8 cellular contexts compared by ENCODE assay signal in genomic region chr14:77707355-77707723, GRCh38. TPM values are rescaled to one million over a fixed set of nuclear protein-coding genes. Genes with fewer than 3 reads are reported as not detected.
A peak's percentile ranks its signal among the peaks of the same experiment; 100 is the strongest.
DNase-seq lines count a peak whose midpoint lies in the region; ATAC-seq and TF ChIP-seq lines count a peak whose summit lies in the region.

No MANE protein-coding gene starts in this region.

- H3K9me2 ChIP-seq in hepatocyte (replicated peaks; ENCODE audit: insufficient read depth): no peaks in the 10 kb centered on the region

- H3K79me2 ChIP-seq in hepatocyte: peaks cover 79% of the 10 kb centered on the region

- H2AFZ ChIP-seq in hepatocyte: peak overlapping the region; percentile 95

- TF ChIP-seq CTCF in astrocyte of the cerebellum (IDR thresholded peaks at IDR 0.05; ENCODE audit: low read depth, low read length, missing control alignments): peak; percentile 52
- TF ChIP-seq CTCF in hepatocyte (IDR thresholded peaks at IDR 0.05; ENCODE audit: poor library complexity): peak; percentile 52

- peak overlapping the region; percentile 96 for H3K4me3 ChIP-seq in CD4-positive, CD25-positive, alpha-beta regulatory T cell (ENCODE audit: low read depth, low read length)
- peak overlapping the region; percentile 84 for H3K4me3 ChIP-seq in astrocyte of the cerebellum (ENCODE audit: low read depth, low read length)
- peak overlapping the region; percentile 97 for H3K4me3 ChIP-seq in hepatocyte

- H3K4me1 ChIP-seq in CD4-positive, CD25-positive, alpha-beta regulatory T cell (ENCODE audit: control insufficient read depth, insufficient read depth, low read length, poor library complexity, severe bottlenecking): peaks cover 36% of the 10 kb centered on the region
- peaks cover 18% of the 10 kb centered on the region for H3K4me1 ChIP-seq in hepatocyte (ENCODE audit: insufficient read depth)

- H3K9me3 Mint-ChIP-seq in CD4-positive, CD25-positive, alpha-beta regulatory T cell: no peaks in the 10 kb centered on the region

- under 1% methylated on average over 14 of the region's 14 CpGs for WGBS in hepatocyte (ENCODE audit: low lambda C conversion rate, missing lambda C conversion rate)

- no peaks in the 10 kb centered on the region for H3K27me3 ChIP-seq in CD4-positive, CD25-positive, alpha-beta regulatory T cell (ENCODE audit: control insufficient read depth, insufficient read depth, low read length)
- no peaks in the 10 kb centered on the region for H3K27me3 ChIP-seq in hepatocyte

- H3K4me2 ChIP-seq in hepatocyte: peak overlapping the region; percentile 95

- peak overlapping the region; percentile 73 for H3K27ac ChIP-seq in CD4-positive, CD25-positive, alpha-beta regulatory T cell (ENCODE audit: insufficient read depth, low read length, poor library complexity, severe bottlenecking)
- peak overlapping the region; percentile 70 for H3K27ac ChIP-seq in hepatocyte

- intact Hi-C loops in posterior vena cava (cut with DNase I): no loop called here

- peak overlapping the region; percentile 91 to 99 (median 91) for H3K27ac Mint-ChIP-seq in CD4-positive, CD25-positive, alpha-beta regulatory T cell

- DNase-seq in CD4-positive, CD25-positive, alpha-beta regulatory T cell: peak in 1 of 3 donors; percentile 40
- DNase-seq in NCI-H2171 (lab: John Stamatoyannopoulos, UW) (peak; percentile 12), astrocyte of the cerebellum (ENCODE audit: low read depth) (peak; percentile 11), hepatocyte (ENCODE audit: low spot score) (peak; percentile 60), renal cortical epithelial cell (ENCODE audit: low read depth) (peak; percentile 44), posterior vena cava (ENCODE audit: low spot score) (no peak)

- in situ Hi-C loops in astrocyte of the cerebellum (cut with HindIII; ENCODE audit: low sequenced_read_pairs): no loop called here

- H3K36me3 ChIP-seq in CD4-positive, CD25-positive, alpha-beta regulatory T cell (ENCODE audit: control insufficient read depth, insufficient read depth, low read length): peaks cover 46% of the 10 kb centered on the region
- H3K36me3 ChIP-seq in hepatocyte (replicated peaks; ENCODE audit: insufficient read depth, low read depth): no peaks in the 10 kb centered on the region

- H3K27me3 Mint-ChIP-seq in CD4-positive, CD25-positive, alpha-beta regulatory T cell: no peaks in the 10 kb centered on the region

- ATAC-seq in CD4-positive, CD25-positive, alpha-beta regulatory T cell (ENCODE audit: low read depth in 2 of 2): peak; percentile 6 to 12
- ATAC-seq in GM18502 (IDR thresholded peaks at IDR 0.05; ENCODE audit: poor library complexity, unreplicated experiment): peak; percentile 31
- ATAC-seq in HG02943 (IDR thresholded peaks at IDR 0.05; ENCODE audit: low read depth, unreplicated experiment): peak; percentile 17

- peaks cover 17% of the 10 kb centered on the region for H4K20me1 ChIP-seq in hepatocyte (ENCODE audit: insufficient read depth, poor library complexity, severe bottlenecking)

- H3K9me3 ChIP-seq in CD4-positive, CD25-positive, alpha-beta regulatory T cell (ENCODE audit: control insufficient read depth in 2 of 2, low read length in 2 of 2): no peaks in the 10 kb centered on the region
- H3K9me3 ChIP-seq in hepatocyte (ENCODE audit: low read depth): no peaks in the 10 kb centered on the region

- H3K36me3 Mint-ChIP-seq in CD4-positive, CD25-positive, alpha-beta regulatory T cell: peaks cover 14% of the 10 kb centered on the region

- peak overlapping the region; percentile 93 to 100 (median 96) for H3K4me3 Mint-ChIP-seq in CD4-positive, CD25-positive, alpha-beta regulatory T cell

- peaks cover 27 to 57% (median 36%) of the 10 kb centered on the region in 4 donors for H3K4me1 Mint-ChIP-seq in CD4-positive, CD25-positive, alpha-beta regulatory T cell

RNA-seq across cellular contexts. Expression of gene ALKBH1, which starts 0.5 kb away (rescaled TPM):
- total RNA-seq in CD4-positive, CD25-positive, alpha-beta regulatory T cell: 9.2 TPM
- 10 to 100 TPM in 1 of 4 donors, 1 to 10 TPM in 3; 7.2 to 10.1 (median 8.9) TPM for polyA plus RNA-seq in CD4-positive, CD25-positive, alpha-beta regulatory T cell
- 9.0 and 11.8 TPM in 2 replicates for total RNA-seq in hepatocyte
- 10.1 and 13.6 TPM in 2 replicates for polyA plus RNA-seq in hepatocyte
- total RNA-seq in renal cortical epithelial cell: 9.0 and 10.0 TPM in 2 replicates
- total RNA-seq in posterior vena cava: 1 to 10 TPM; 6.7 to 8.2 TPM

RNA-seq across cellular contexts. Expression of gene SLIRP, which starts 0.6 kb away (rescaled TPM):
- 34.0 TPM for total RNA-seq in CD4-positive, CD25-positive, alpha-beta regulatory T cell
- 100 to 1,000 TPM; 286 to 330 (median 296) TPM for polyA plus RNA-seq in CD4-positive, CD25-positive, alpha-beta regulatory T cell
- total RNA-seq in hepatocyte (246 and 281 TPM in 2 replicates), renal cortical epithelial cell (75.3 and 279 TPM in 2 replicates), posterior vena cava (10 to 100 TPM; 87.4 to 89.7 TPM)
- polyA plus RNA-seq in hepatocyte: 411 and 425 TPM in 2 replicates

RNA-seq across cellular contexts. Expression of gene SNW1, which starts 53.6 kb away (rescaled TPM):
- total RNA-seq in CD4-positive, CD25-positive, alpha-beta regulatory T cell: 102 TPM
- polyA plus RNA-seq in CD4-positive, CD25-positive, alpha-beta regulatory T cell: 10 to 100 TPM; 77.9 to 96.5 (median 81.2) TPM
- total RNA-seq in hepatocyte (54.0 and 57.0 TPM in 2 replicates), renal cortical epithelial cell (57.0 and 58.7 TPM in 2 replicates), posterior vena cava (10 to 100 TPM; 52.5 to 58.1 TPM)
- 47.7 and 49.2 TPM in 2 replicates for polyA plus RNA-seq in hepatocyte
